In genomic region chr20:41321003-41321402, GRCh38 we compare ENCODE assay signal across 28 cellular contexts. TPM values are rescaled to one million over a fixed set of nuclear protein-coding genes. Genes with fewer than 3 reads are reported as not detected.
DNase-seq lines count a peak whose midpoint lies in the region; ATAC-seq, FAIRE-seq and TF ChIP-seq lines count a peak whose summit lies in the region.
"Had no signal": no experiment of that assay in that cellular context is flagged by ENCODE, and none has a peak within 500 bp of the region (broad histone marks: within the 10 kb centered on the region; RNA-seq: fewer than 3 reads in every experiment).

No MANE protein-coding gene starts in this region.

- intact Hi-C loops in K562 (cut with micrococcal nuclease), result no loop called here

- TF ChIP-seq EP300 in K562 (IDR thresholded peaks at IDR 0.05; ENCODE audit: low read length), result no peak

- H3K9me1 ChIP-seq in K562 (ENCODE audit: control insufficient read depth, insufficient read depth, low read length), result no peaks in the 10 kb centered on the region

- H3K36me3 Mint-ChIP-seq in stimulated activated effector memory CD8-positive, alpha-beta T cell treated with anti-CD3 and anti-CD28 coated beads, Interleukin-12 subunit alpha, Interleukin-12 subunit beta, amount 100 ng/mL, for 72 hours, result no peaks in the 10 kb centered on the region
- H3K36me3 Mint-ChIP-seq: CD14-positive monocyte; stimulated activated memory B cell treated with anti-CD40 and anti-IgM and Interleukin-4, amounts not matched to agents 10 μg/mL and 1 μg/mL and 100 μg/mL, for 72 hours had no signal

- H3K27ac ChIP-seq in K562 (ENCODE audit: extremely low read depth, low read depth, low read length), result no peak overlapping the region
- H3K27ac ChIP-seq: gastrocnemius medialis, right lobe of liver, uterus had no signal

- no peak overlapping the region for H3K4me3 ChIP-seq in K562
- H3K4me3 ChIP-seq: gastrocnemius medialis, right lobe of liver, uterus had no signal

- POLR2A ChIA-PET in K562 (lab: Yijun Ruan, JAX), result interaction anchor here (0.8 kb wide), 1 partner anchor 20 kb away, joined by 5 read pairs; no protein-coding TSS in a partner anchor

- no peak overlapping the region for H3K4me3 Mint-ChIP-seq in stimulated activated effector memory CD8-positive, alpha-beta T cell treated with anti-CD3 and anti-CD28 coated beads, Interleukin-12 subunit alpha, Interleukin-12 subunit beta, amount 100 ng/mL, for 72 hours
- H3K4me3 Mint-ChIP-seq: activated CD8-positive, alpha-beta T cell treated with anti-CD3 and anti-CD28 coated beads, Interleukin-2, amount 10 ng/mL, durations not matched to agents 7 days and 5 days; activated naive CD8-positive, alpha-beta T cell treated with anti-CD3 and anti-CD28 coated beads, Interleukin-2, amount 10 ng/mL, durations not matched to agents 7 days and 5 days; CD14-positive monocyte; endodermal cell; HFFc6; stimulated activated memory B cell treated with anti-CD40 and anti-IgM and Interleukin-4, amounts not matched to agents 10 μg/mL and 1 μg/mL and 100 μg/mL, for 72 hours had no signal

- WGBS in K562 (ENCODE audit: insufficient coverage, low coverage, missing lambda C conversion rate), result 75% methylated on average over 1 of the region's 1 CpG

- TF ChIP-seq RAD21 in K562 (CRISPR knock-in tag; conservative IDR thresholded peaks at IDR 0.05 in 1 of 2, IDR thresholded peaks at IDR 0.05 in 1 of 2), result no peak

- no peaks in the 10 kb centered on the region for H4K20me1 ChIP-seq in K562 (replicated peaks; ENCODE audit: control insufficient read depth, insufficient read depth, low read length)

- FAIRE-seq in K562 (lab: Jason Lieb, UNC), result no peak
- FAIRE-seq: astrocyte, GM12892, HepG2 had no signal

- H3K9ac ChIP-seq in K562 (ENCODE audit: insufficient read depth in 1 of 2, low read depth in 2 of 2, low read length in 2 of 2), result no peak overlapping the region

- TF ChIP-seq POLR2A in K562 (conservative IDR thresholded peaks at IDR 0.05), result no peak

- DNase-seq in HCEC 1CT (peak; percentile 7), OCI-M1 (lab: John Stamatoyannopoulos, UW) (peak; percentile 69), K562 (ENCODE audit: extremely low read depth in 1 of 4, low spot score in 3 of 4) (no peak), superior temporal gyrus (ENCODE audit: extremely low spot score) (peak; percentile 9), NCI-H2196 treated with DMSO at 0.1 percent for 48 hours (lab: John Stamatoyannopoulos, UW; ENCODE audit: unreplicated experiment) (no peak)
- DNase-seq in stimulated activated effector memory CD8-positive, alpha-beta T cell treated with anti-CD3 and anti-CD28 coated beads, Interleukin-12 subunit alpha, Interleukin-12 subunit beta, amount 100 ng/mL, for 72 hours (ENCODE audit: low spot score in 2 of 2), result no peak
- DNase-seq in activated CD4-positive, CD25-positive, alpha-beta regulatory T cell treated with anti-CD3 and anti-CD28 coated beads, Interleukin-2, amount 50 U/mL, for 72 hours, result no peak
- DNase-seq: activated CD4-positive, alpha-beta T cell treated with anti-CD3 and anti-CD28 coated beads for 1 hour; activated CD8-positive, alpha-beta T cell treated with anti-CD3 and anti-CD28 coated beads, Interleukin-2, amount 10 ng/mL, durations not matched to agents 7 days and 5 days; activated naive CD8-positive, alpha-beta T cell treated with anti-CD3 and anti-CD28 coated beads, Interleukin-2, amount 10 ng/mL, durations not matched to agents 7 days and 5 days; activated T-cell treated with anti-CD3 and anti-CD28 coated beads for 4 hours; cortex of kidney; endodermal cell; gastrocnemius medialis; left cardiac atrium; NCI-H1417; NCI-H2081 treated with DMSO at 0.1 percent for 48 hours; NCI-H446 treated with DMSO at 0.1 percent for 48 hours; posterior cingulate gyrus; right lobe of liver; stimulated activated CD4-positive, alpha-beta T cell treated with anti-CD3 and anti-CD28 coated beads, Interleukin-4, amount 100 ng/mL, for 24 hours; uterus had no signal

- no peaks in the 10 kb centered on the region for H3K27me3 ChIP-seq in K562 (ENCODE audit: control insufficient read depth in 2 of 2, insufficient read depth in 2 of 2, low read length in 2 of 2)
- H3K27me3 ChIP-seq: gastrocnemius medialis, right lobe of liver, uterus had no signal

- H3K9me3 Mint-ChIP-seq in stimulated activated effector memory CD8-positive, alpha-beta T cell treated with anti-CD3 and anti-CD28 coated beads, Interleukin-12 subunit alpha, Interleukin-12 subunit beta, amount 100 ng/mL, for 72 hours, result no peaks in the 10 kb centered on the region
- H3K9me3 Mint-ChIP-seq: activated naive CD8-positive, alpha-beta T cell treated with anti-CD3 and anti-CD28 coated beads, Interleukin-2, amount 10 ng/mL, durations not matched to agents 7 days and 5 days; endodermal cell; HFFc6; stimulated activated memory B cell treated with anti-CD40 and anti-IgM and Interleukin-4, amounts not matched to agents 10 μg/mL and 1 μg/mL and 100 μg/mL, for 72 hours had no signal

- H3K27ac Mint-ChIP-seq in stimulated activated effector memory CD8-positive, alpha-beta T cell treated with anti-CD3 and anti-CD28 coated beads, Interleukin-12 subunit alpha, Interleukin-12 subunit beta, amount 100 ng/mL, for 72 hours, result no peak overlapping the region
- H3K27ac Mint-ChIP-seq: activated CD8-positive, alpha-beta T cell treated with anti-CD3 and anti-CD28 coated beads, Interleukin-2, amount 10 ng/mL, durations not matched to agents 7 days and 5 days; activated naive CD8-positive, alpha-beta T cell treated with anti-CD3 and anti-CD28 coated beads, Interleukin-2, amount 10 ng/mL, durations not matched to agents 7 days and 5 days; endodermal cell; stimulated activated memory B cell treated with anti-CD40 and anti-IgM and Interleukin-4, amounts not matched to agents 10 μg/mL and 1 μg/mL and 100 μg/mL, for 72 hours had no signal

- peaks cover 14% of the 10 kb centered on the region for H3K4me1 Mint-ChIP-seq in stimulated activated effector memory CD8-positive, alpha-beta T cell treated with anti-CD3 and anti-CD28 coated beads, Interleukin-12 subunit alpha, Interleukin-12 subunit beta, amount 100 ng/mL, for 72 hours

- peaks cover 5 to 13% of the 10 kb centered on the region in 2 experiments; a peak in 4 of 5 replicates for H3K4me1 ChIP-seq in K562 (replicated peaks in 1 of 2; ENCODE audit: control insufficient read depth in 2 of 2, insufficient read depth in 2 of 2, low read length in 2 of 2)

- in situ Hi-C loops in K562 (cut with MboI), result no loop called here

- no peaks in the 10 kb centered on the region for H3K9me3 ChIP-seq in K562 (replicated peaks; ENCODE audit: control insufficient read depth, insufficient read depth, low read depth, low read length)
- H3K9me3 ChIP-seq: gastrocnemius medialis, right lobe of liver, uterus had no signal

- H3K4me2 ChIP-seq in K562 (ENCODE audit: insufficient read depth, low read length), result no peak overlapping the region

- H3K79me2 ChIP-seq in K562 (ENCODE audit: control insufficient read depth, insufficient read depth, low read length), result peaks cover 10% of the 10 kb centered on the region

- H3K36me3 ChIP-seq in K562 (ENCODE audit: control insufficient read depth, insufficient read depth, low read length), result no peaks in the 10 kb centered on the region
- H3K36me3 ChIP-seq: gastrocnemius medialis, right lobe of liver, uterus had no signal

- BruUV-seq in K562 (replicated peaks; lab: Mats Ljungman, UMichigan), result no TSS peak

- TF ChIP-seq CTCF in K562 (IDR thresholded peaks at IDR 0.05 in 2 of 3, conservative IDR thresholded peaks at IDR 0.05 in 1 of 3; ENCODE audit: insufficient read depth in 2 of 3, low read depth in 1 of 3, low read length in 3 of 3), result no peak

- no peak for ATAC-seq in K562
- ATAC-seq in stimulated activated effector memory CD8-positive, alpha-beta T cell treated with anti-CD3 and anti-CD28 coated beads, Interleukin-12 subunit alpha, Interleukin-12 subunit beta, amount 100 ng/mL, for 72 hours, result no peak
- ATAC-seq: activated CD8-positive, alpha-beta T cell treated with anti-CD3 and anti-CD28 coated beads, Interleukin-2, amount 10 ng/mL, durations not matched to agents 7 days and 5 days; gastrocnemius medialis; left cardiac atrium; stimulated activated memory B cell treated with anti-CD40 and anti-IgM and Interleukin-4, amounts not matched to agents 10 μg/mL and 1 μg/mL and 100 μg/mL, for 72 hours had no signal

- CTCF ChIA-PET in K562 (lab: Yijun Ruan, JAX; ENCODE audit: low intra/inter-chr PET ratio), result no interaction called here

- peak overlapping the region; percentile 68; the same call in 1 of the 2 replicates for H2AFZ ChIP-seq in K562 (ENCODE audit: low read depth, low read length)

RNA-seq across cellular contexts. Expression of gene ZHX3, which starts 3.5 kb away (rescaled TPM):
- total RNA-seq in K562 (2011; cell fraction: chromatin; rRNA removed; ENCODE audit: low replicate concordance), result 11.4 and 16.1 TPM in 2 replicates
- total RNA-seq in K562 (2011; cell fraction: nucleolus; rRNA removed), result 5.2 and 6.6 TPM in 2 replicates
- total RNA-seq in K562 (2011; cell fraction: nucleoplasm; rRNA removed), result 9.6 and 10.9 TPM in 2 replicates
- total RNA-seq in K562 (2014; rRNA removed), result 3.7 and 6.0 TPM in 2 replicates
- 6.9 and 7.1 TPM in 2 replicates for total RNA-seq in K562 (2014; rRNA removed; fragmentation: Illumina TruSeq; extraction: Trizol)
- 5.5 and 6.1 TPM in 2 replicates for total RNA-seq in K562 (2015; rRNA removed; fragmentation: Illumina TruSeq; extraction: Trizol)
- 14.6 and 14.8 TPM in 2 replicates for total RNA-seq in K562 (2021)
- polyA plus RNA-seq in K562 (2011; rRNA removed), result 4.9 and 5.7 TPM in 2 replicates
- 4.1 and 4.4 TPM in 2 replicates for polyA plus RNA-seq in K562 (2011; cell fraction: cytosol; rRNA removed)
- 5.9 and 6.0 TPM in 2 replicates for polyA plus RNA-seq in K562 (2011; cell fraction: nucleus; rRNA removed)
- polyA plus RNA-seq in K562 (2012), result 4.7 and 4.8 TPM in 2 replicates
- 7.4 and 7.9 TPM in 2 replicates for polyA plus RNA-seq in K562 (2014; fragmentation: Illumina TruSeq; extraction: Trizol)
- polyA plus RNA-seq in K562 (2014; fragmentation: Nextera tagmentation; extraction: Ambion mirVana), result 1 to 10 TPM in 1 of 2 experiments, under 1 TPM in 1; 0.80 to 1.4 TPM
- 3.5 and 4.6 TPM in 2 replicates for polyA plus RNA-seq in K562 (2014; rRNA removed)
- 9.0 and 10.6 TPM in 2 replicates for polyA minus RNA-seq in K562 (2011; rRNA and poly(A)+ RNA removed)
- 4.0 and 5.6 TPM in 2 replicates for polyA minus RNA-seq in K562 (2011; cell fraction: cytosol; rRNA and poly(A)+ RNA removed)
- polyA minus RNA-seq in K562 (2011; cell fraction: nucleus; rRNA and poly(A)+ RNA removed), result 4.0 and 6.7 TPM in 2 replicates

RNA-seq across cellular contexts. Expression of gene LPIN3, which starts 19.6 kb away (rescaled TPM):
- 32.2 and 89.1 TPM in 2 replicates for total RNA-seq in K562 (2011; cell fraction: chromatin; rRNA removed; ENCODE audit: low replicate concordance)
- total RNA-seq in K562 (2011; cell fraction: nucleolus; rRNA removed), result 46.2 and 48.0 TPM in 2 replicates
- 28.4 and 33.2 TPM in 2 replicates for total RNA-seq in K562 (2011; cell fraction: nucleoplasm; rRNA removed)
- 6.0 and 8.8 TPM in 2 replicates for total RNA-seq in K562 (2014; rRNA removed)
- total RNA-seq in K562 (2014; rRNA removed; fragmentation: Illumina TruSeq; extraction: Trizol), result 2.3 and 2.4 TPM in 2 replicates
- total RNA-seq in K562 (2015; rRNA removed; fragmentation: Illumina TruSeq; extraction: Trizol), result 4.6 and 5.9 TPM in 2 replicates
- 6.9 and 7.9 TPM in 2 replicates for total RNA-seq in K562 (2021)
- 5.8 and 11.5 TPM in 2 replicates for polyA plus RNA-seq in K562 (2011; rRNA removed)
- 3.8 and 4.3 TPM in 2 replicates for polyA plus RNA-seq in K562 (2011; cell fraction: cytosol; rRNA removed)
- polyA plus RNA-seq in K562 (2011; cell fraction: nucleus; rRNA removed), result 83.5 and 84.6 TPM in 2 replicates
- polyA plus RNA-seq in K562 (2012), result 6.9 and 15.9 TPM in 2 replicates
- polyA plus RNA-seq in K562 (2014; fragmentation: Illumina TruSeq; extraction: Trizol), result 7.9 and 9.1 TPM in 2 replicates
- polyA plus RNA-seq in K562 (2014; fragmentation: Nextera tagmentation; extraction: Ambion mirVana), result 1 to 10 TPM; 2.2 to 5.0 TPM
- 10.4 and 12.0 TPM in 2 replicates for polyA plus RNA-seq in K562 (2014; rRNA removed)
- polyA minus RNA-seq in K562 (2011; rRNA and poly(A)+ RNA removed), result 1.7 and 3.8 TPM in 2 replicates
- 1.1 and 4.9 TPM in 2 replicates for polyA minus RNA-seq in K562 (2011; cell fraction: cytosol; rRNA and poly(A)+ RNA removed)
- polyA minus RNA-seq in K562 (2011; cell fraction: nucleus; rRNA and poly(A)+ RNA removed), result 11.7 and 13.7 TPM in 2 replicates
- polyA plus RNA-seq: CD14-positive monocyte had no signal

RNA-seq across cellular contexts. Expression of gene EMILIN3, which starts 45.6 kb away (rescaled TPM):
- total RNA-seq in K562 (2011; cell fraction: chromatin; rRNA removed; ENCODE audit: low replicate concordance), result not detected in 2 replicates
- not detected in 2 replicates for total RNA-seq in K562 (2011; cell fraction: nucleolus; rRNA removed)
- total RNA-seq in K562 (2011; cell fraction: nucleoplasm; rRNA removed), result not detected in 2 replicates
- total RNA-seq in K562 (2014; rRNA removed) (not detected in 2 replicates), K562 (2014; rRNA removed; fragmentation: Illumina TruSeq; extraction: Trizol) (not detected in 2 replicates), K562 (2015; rRNA removed; fragmentation: Illumina TruSeq; extraction: Trizol) (not detected in 2 replicates), K562 (2021) (not detected in 2 replicates)
- polyA plus RNA-seq in K562 (2011; rRNA removed) (not detected in 2 replicates), K562 (2014; fragmentation: Illumina TruSeq; extraction: Trizol) (not detected in 2 replicates), K562 (2014; fragmentation: Nextera tagmentation; extraction: Ambion mirVana) (under 1 TPM in 1 of 2 experiments, not detected in 1; 0.07 TPM), K562 (2014; rRNA removed) (0.01 TPM in 1 of 2 replicates, not detected in the other)
- not detected in 2 replicates for polyA plus RNA-seq in K562 (2011; cell fraction: cytosol; rRNA removed)
- not detected in 2 replicates for polyA plus RNA-seq in K562 (2011; cell fraction: nucleus; rRNA removed)
- polyA plus RNA-seq in K562 (2012), result 0.03 and 0.14 TPM in 2 replicates
- not detected in 2 replicates for polyA minus RNA-seq in K562 (2011; rRNA and poly(A)+ RNA removed)
- not detected in 2 replicates for polyA minus RNA-seq in K562 (2011; cell fraction: cytosol; rRNA and poly(A)+ RNA removed)
- not detected in 2 replicates for polyA minus RNA-seq in K562 (2011; cell fraction: nucleus; rRNA and poly(A)+ RNA removed)
- total RNA-seq: activated CD8-positive, alpha-beta T cell treated with anti-CD3 and anti-CD28 coated beads, Interleukin-2, amount 10 ng/mL, durations not matched to agents 7 days and 5 days; activated naive CD8-positive, alpha-beta T cell treated with anti-CD3 and anti-CD28 coated beads, Interleukin-2, amount 10 ng/mL, durations not matched to agents 7 days and 5 days; HFFc6 had no signal
- polyA plus RNA-seq: CD14-positive monocyte had no signal

Comparison
In these comparisons a context has a peak if more than half of its experiments do, and no peak if none do; other contexts are left out.
1. DNase-seq: peak in HCEC 1CT (single experiment), OCI-M1 (single experiment) and superior temporal gyrus (single experiment); none in K562 (0 of 4), NCI-H2196 treated with DMSO at 0.1 percent for 48 hours (single experiment), stimulated activated effector memory CD8-positive, alpha-beta T cell treated with anti-CD3 and anti-CD28 coated beads, Interleukin-12 subunit alpha, Interleukin-12 subunit beta, amount 100 ng/mL, for 72 hours (0 of 2) and activated CD4-positive, CD25-positive, alpha-beta regulatory T cell treated with anti-CD3 and anti-CD28 coated beads, Interleukin-2, amount 50 U/mL, for 72 hours (single experiment).